20 cellular contexts compared by ENCODE assay signal in genomic region chr14:103928011-103928890, GRCh38. TPM values are rescaled to one million over a fixed set of nuclear protein-coding genes. Genes with fewer than 3 reads are reported as not detected.
A peak's percentile ranks its signal among the peaks of the same experiment; 100 is the strongest.
DNase-seq lines count a peak whose midpoint lies in the region; ATAC-seq and TF ChIP-seq lines count a peak whose summit lies in the region.
"Had no signal": no experiment of that assay in that cellular context is flagged by ENCODE, and none has a peak within 500 bp of the region (broad histone marks: within the 10 kb centered on the region; RNA-seq: fewer than 3 reads in every experiment).

Gene TDRD9 (plus strand): TSS chr14:103928456. CDS start chr14:103928510, 54 bp downstream.

- peak within 1 kb of the TSS; percentile 41 for H3K4ac ChIP-seq in neuronal stem cell (ENCODE audit: low read length)

- H3K9me3 ChIP-seq in BLaER1 treated with 17β-estradiol and CSF1 and Interleukin-3, amounts not matched to agents 10 nM and 100 nM (replicated peaks in 1 of 11), result peaks cover 6 to 19% (median 13%) of the 10 kb centered on the region in 11 experiments; a peak in 15 of 22 replicates
- no peaks in the 10 kb centered on the region for H3K9me3 ChIP-seq in neuronal stem cell (replicated peaks in 1 of 2; ENCODE audit: control insufficient read depth in 2 of 2, insufficient read depth in 1 of 2, low read depth in 1 of 2, low read length in 2 of 2)
- H3K9me3 ChIP-seq: Peyer's patch had no signal

- H3K27me3 ChIP-seq in BLaER1 treated with 17β-estradiol and CSF1 and Interleukin-3, amounts not matched to agents 10 nM and 100 nM, result no peaks in the 10 kb centered on the region
- no peaks in the 10 kb centered on the region for H3K27me3 ChIP-seq in GM23338 (ENCODE audit: insufficient read depth)
- H3K27me3 ChIP-seq in neuronal stem cell (ENCODE audit: control insufficient read depth in 3 of 3, insufficient read depth in 3 of 3, low read depth in 1 of 3, low read length in 3 of 3), result peaks cover 0 to 14% (median 0%) of the 10 kb centered on the region in 3 experiments
- H3K27me3 ChIP-seq: Peyer's patch had no signal

- no peak within 1 kb of the TSS for H2BK5ac ChIP-seq in neuronal stem cell (ENCODE audit: low read length)

- H3K36me3 Mint-ChIP-seq in GM23338 (ENCODE audit: low read depth) (no peaks in the 10 kb centered on the region), WTC11 (no peaks in the 10 kb centered on the region)
- H3K36me3 Mint-ChIP-seq: CD4-positive, alpha-beta memory T cell; natural killer cell treated with Interleukin-12 subunit alpha and Interleukin-12 subunit beta and Interleukin-15 and Interleukin-18, amount 100 ng/mL, for 72 hours had no signal

- H2BK12ac ChIP-seq in neuronal stem cell (ENCODE audit: low read length), result peak within 1 kb of the TSS; percentile 78

- no peak within 1 kb of the TSS for H4K8ac ChIP-seq in neuronal stem cell (ENCODE audit: low read depth, low read length)

- H3K36me3 ChIP-seq in BLaER1 treated with 17β-estradiol and CSF1 and Interleukin-3, amounts not matched to agents 10 nM and 100 nM, result no peaks in the 10 kb centered on the region
- H3K36me3 ChIP-seq in GM23338 (ENCODE audit: insufficient read depth) (no peaks in the 10 kb centered on the region), neuronal stem cell (replicated peaks in 1 of 2; ENCODE audit: control insufficient read depth in 2 of 2, insufficient read depth in 2 of 2, low read length in 2 of 2) (no peaks in the 10 kb centered on the region)
- H3K36me3 ChIP-seq: Peyer's patch had no signal

- H2AFZ ChIP-seq in GM23338 (no peak within 1 kb of the TSS), neuronal stem cell (ENCODE audit: low read length) (no peak within 1 kb of the TSS)

- H3F3A ChIP-seq in GM23338 (replicated peaks; ENCODE audit: low read depth), result no peaks in the 10 kb centered on the region

- no peak within 1 kb of the TSS for H4K91ac ChIP-seq in neuronal stem cell (ENCODE audit: low read depth, low read length, poor library complexity)

- H3K79me1 ChIP-seq in neuronal stem cell (ENCODE audit: low read depth, low read length), result no peaks in the 10 kb centered on the region

- H3K9me2 ChIP-seq in GM23338 (ENCODE audit: insufficient read depth), result no peaks in the 10 kb centered on the region

- H3K4me1 Mint-ChIP-seq in GM23338, result peaks cover 4% of the 10 kb centered on the region; the same call in 1 of the 3 replicates
- peaks cover 4% of the 10 kb centered on the region; the same call in 1 of the 2 replicates for H3K4me1 Mint-ChIP-seq in WTC11
- H3K4me1 Mint-ChIP-seq: CD4-positive, alpha-beta memory T cell had no signal

- no peak within 1 kb of the TSS for H2BK120ac ChIP-seq in neuronal stem cell (ENCODE audit: low read depth, low read length)

- no peaks in the 10 kb centered on the region for H4K20me1 ChIP-seq in BLaER1 treated with 17β-estradiol and CSF1 and Interleukin-3, amounts not matched to agents 10 nM and 100 nM
- H4K20me1 ChIP-seq in GM23338 (replicated peaks; ENCODE audit: insufficient read depth), result no peaks in the 10 kb centered on the region

- no peaks in the 10 kb centered on the region; the same call in 2 of the 3 replicates for H3K9me3 Mint-ChIP-seq in GM23338
- no peaks in the 10 kb centered on the region for H3K9me3 Mint-ChIP-seq in WTC11
- H3K9me3 Mint-ChIP-seq: CD4-positive, alpha-beta memory T cell; natural killer cell treated with Interleukin-12 subunit alpha and Interleukin-12 subunit beta and Interleukin-15 and Interleukin-18, amount 100 ng/mL, for 72 hours had no signal

- peak within 1 kb of the TSS in 6 of 11 experiments; percentile 18 to 90 (median 73); a peak in 9 of 22 replicates for H3K27ac ChIP-seq in BLaER1 treated with 17β-estradiol and CSF1 and Interleukin-3, amounts not matched to agents 10 nM and 100 nM
- H3K27ac ChIP-seq in GM23338 (ENCODE audit: low read depth), result no peak within 1 kb of the TSS
- H3K27ac ChIP-seq in coronary artery, result no peak within 1 kb of the TSS
- no peak within 1 kb of the TSS for H3K27ac ChIP-seq in neuronal stem cell (replicated peaks; ENCODE audit: low read length)
- H3K27ac ChIP-seq: Peyer's patch had no signal

- no peak within 1 kb of the TSS for H2BK15ac ChIP-seq in neuronal stem cell (ENCODE audit: low read length)

- no CpG with 5 or more reads among the region's 97 CpGs for WGBS in neuronal stem cell (ENCODE audit: extremely low coverage in 2 of 2, insufficient read length in 2 of 2, insufficient replicate concordance in 1 of 2), 2 donors

- POLR2A ChIA-PET in WTC11 (lab: Charles Lee), result interaction anchor here (0.5 kb wide), 1 partner anchor 74 kb away, joined by 3 read pairs; no protein-coding TSS in a partner anchor

- peak within 1 kb of the TSS; percentile 51 for H3K18ac ChIP-seq in neuronal stem cell (ENCODE audit: low read length)

- H3K4me3 Mint-ChIP-seq in GM23338 (no peak within 1 kb of the TSS; the same call in 2 of the 3 replicates), WTC11 (no peak within 1 kb of the TSS)
- H3K4me3 Mint-ChIP-seq: natural killer cell treated with Interleukin-12 subunit alpha and Interleukin-12 subunit beta and Interleukin-15 and Interleukin-18, amount 100 ng/mL, for 72 hours; T-helper 17 cell had no signal

- DNase-seq in GM23338 (ENCODE audit: low spot score), result peak; percentile 11
- no peak for DNase-seq in coronary artery (ENCODE audit: low spot score)
- DNase-seq in neuronal stem cell (ENCODE audit: low spot score), result no peak
- DNase-seq in DMS114 treated with DMSO at 0.1 percent for 48 hours (lab: John Stamatoyannopoulos, UW; ENCODE audit: unreplicated experiment), result no peak
- DNase-seq in NCI-H2029 treated with DMSO at 0.1 percent for 48 hours (lab: John Stamatoyannopoulos, UW), result no peak
- DNase-seq in WTC11 (ENCODE audit: low spot score), result no peak
- DNase-seq: activated gamma-delta T cell, amygdala, NCI-H1092 treated with DMSO at 0.1 percent for 48 hours, NCI-H2107, Peyer's patch, posterior cingulate gyrus, T-helper 17 cell had no signal

- H3K79me2 ChIP-seq in GM23338 (replicated peaks; ENCODE audit: insufficient read depth), result no peaks in the 10 kb centered on the region

- no peak within 1 kb of the TSS for H3K9ac ChIP-seq in BLaER1 treated with 17β-estradiol and CSF1 and Interleukin-3, amounts not matched to agents 10 nM and 100 nM
- peak within 1 kb of the TSS; percentile 37 for H3K9ac ChIP-seq in neuronal stem cell (ENCODE audit: low read depth, low read length, poor library complexity)

- H2AK5ac ChIP-seq in neuronal stem cell (ENCODE audit: low read depth, low read length), result peak within 1 kb of the TSS; percentile 94

- no peak for ATAC-seq in GM23338
- ATAC-seq in HG03097 (IDR thresholded peaks at IDR 0.05; ENCODE audit: low FRiP score, unreplicated experiment), result no peak
- no peak for ATAC-seq in WTC11
- ATAC-seq: left lobe of liver; natural killer cell treated with Interleukin-12 subunit alpha and Interleukin-12 subunit beta and Interleukin-15 and Interleukin-18, amount 100 ng/mL, for 72 hours; T-helper 17 cell had no signal

- no peak within 1 kb of the TSS for H3K4me2 ChIP-seq in BLaER1 treated with 17β-estradiol and CSF1 and Interleukin-3, amounts not matched to agents 10 nM and 100 nM
- H3K4me2 ChIP-seq in GM23338 (no peak within 1 kb of the TSS), neuronal stem cell (ENCODE audit: insufficient read depth, low read length, poor library complexity, severe bottlenecking) (no peak within 1 kb of the TSS)

- peak within 1 kb of the TSS; percentile 3 for H3K14ac ChIP-seq in neuronal stem cell (ENCODE audit: low read length)

- H3K4me1 ChIP-seq in BLaER1 treated with 17β-estradiol and CSF1 and Interleukin-3, amounts not matched to agents 10 nM and 100 nM, result peaks cover 0 to 60% (median 35%) of the 10 kb centered on the region in 10 experiments; a peak in 17 of 20 replicates
- H3K4me1 ChIP-seq in GM23338 (ENCODE audit: insufficient read depth) (no peaks in the 10 kb centered on the region; the same call in 1 of the 2 replicates), neuronal stem cell (ENCODE audit: control insufficient read depth in 2 of 2, insufficient read depth in 1 of 2, low read depth in 1 of 2, low read length in 2 of 2) (no peaks in the 10 kb centered on the region)

- H3K27me3 Mint-ChIP-seq in GM23338 (ENCODE audit: insufficient read depth, low read depth, poor library complexity) (no peaks in the 10 kb centered on the region), WTC11 (ENCODE audit: low read depth) (no peaks in the 10 kb centered on the region; the same call in 1 of the 2 replicates)
- H3K27me3 Mint-ChIP-seq: CD4-positive, alpha-beta memory T cell had no signal

- CTCF ChIA-PET in WTC11 (lab: Charles Lee), result interaction anchor here (0.6 to 2.8 kb wide), 2 partner anchors 16 to 27 kb away, joined by 3 to 9 read pairs; no protein-coding TSS in a partner anchor

- H3K27ac Mint-ChIP-seq in GM23338 (no peak within 1 kb of the TSS), WTC11 (no peak within 1 kb of the TSS)
- H3K27ac Mint-ChIP-seq: CD4-positive, alpha-beta memory T cell; T-helper 17 cell had no signal

- TF ChIP-seq CTCF in GM23338 (conservative IDR thresholded peaks at IDR 0.05; ENCODE audit: low read depth in 2 of 2), result no peak
- no peak for TF ChIP-seq CTCF in coronary artery (IDR thresholded peaks at IDR 0.05)
- TF ChIP-seq CTCF in WTC11 (IDR thresholded peaks at IDR 0.05), result no peak

- H3K4me3 ChIP-seq in BLaER1 treated with 17β-estradiol and CSF1 and Interleukin-3, amounts not matched to agents 10 nM and 100 nM, result no peak within 1 kb of the TSS
- H3K4me3 ChIP-seq in GM23338 (no peak within 1 kb of the TSS), coronary artery (peak within 1 kb of the TSS; percentile 2), neuronal stem cell (ENCODE audit: low read length in 2 of 2) (no peak within 1 kb of the TSS)
- H3K4me3 ChIP-seq: Peyer's patch had no signal

- no peak within 1 kb of the TSS for H3K23ac ChIP-seq in neuronal stem cell (ENCODE audit: low read depth, low read length, poor library complexity)

TF ChIP-seq in GM23338, 12 proteins besides CTCF, POLR2A, EP300 and RAD21 (continues in another document):
- TF ChIP-seq EZH2phosphoT487 (IDR thresholded peaks at IDR 0.05; ENCODE audit: unreplicated experiment) (no peak), NANOG (IDR thresholded peaks at IDR 0.05; ENCODE audit: borderline replicate concordance) (no peak)

TF ChIP-seq in WTC11, 78 proteins besides CTCF, POLR2A, EP300 and RAD21 (continues in another document):
- TF ChIP-seq CBFB (CRISPR knock-in tag; IDR thresholded peaks at IDR 0.05; ENCODE audit: low read depth) (no peak), USF1 (CRISPR knock-in tag; IDR thresholded peaks at IDR 0.05) (no peak), ZNF396 (CRISPR knock-in tag; IDR thresholded peaks at IDR 0.05; ENCODE audit: borderline replicate concordance) (no peak), NR1H2 (CRISPR knock-in tag; IDR thresholded peaks at IDR 0.05) (no peak)

RNA-seq across cellular contexts. Expression of gene TDRD9, which starts in this region (rescaled TPM):
- total RNA-seq in GM23338 (2014; rRNA removed; shearing (Covaris generic)), result not detected in 2 replicates
- 0.24 TPM in 1 of 2 replicates, not detected in the other for polyA plus RNA-seq in GM23338 (2016; fragmentation: Nextera tagmentation; extraction: Ambion mirVana)
- polyA plus RNA-seq in neuronal stem cell (2013, experiment 1 of 2), result not detected
- not detected for polyA plus RNA-seq in neuronal stem cell (2013, experiment 2 of 2)
- 0.05 to 0.17 TPM in 2 of 3 replicates, not detected in the other for total RNA-seq in WTC11 (2021)
- total RNA-seq: NCI-H460, SK-MEL-5 had no signal

Comparison
In these comparisons a context has a peak if more than half of its experiments do, and no peak if none do; other contexts are left out.
1. Peak in DNase-seq in GM23338; RNA of the gene not detected or under 1 TPM.
2. H3K27ac ChIP-seq: peak in BLaER1 treated with 17β-estradiol and CSF1 and Interleukin-3, amounts not matched to agents 10 nM and 100 nM (6 of 11); none in GM23338 (single experiment), coronary artery (0 of 2) and neuronal stem cell (single experiment).